Comparison of ENCODE assay signal across 16 cellular contexts in genomic region chr11:30788849-30789248, GRCh38.
"Had no signal": no experiment of that assay in that cellular context is flagged by ENCODE, and none has a peak within 500 bp of the region (broad histone marks: within the 10 kb centered on the region; RNA-seq: fewer than 3 reads in every experiment).

No MANE protein-coding gene starts in this region.

- H3K9ac ChIP-seq: neural progenitor cell had no signal

- H3K27ac Mint-ChIP-seq: activated naive CD8-positive, alpha-beta T cell; neural progenitor cell had no signal

- H3K27ac ChIP-seq: dorsolateral prefrontal cortex, esophagus squamous epithelium, heart right ventricle, left lung, neural progenitor cell, ovary, stomach had no signal

- H3K27me3 Mint-ChIP-seq: activated naive CD8-positive, alpha-beta T cell had no signal

- H3K27me3 ChIP-seq: dorsolateral prefrontal cortex, esophagus squamous epithelium, heart right ventricle, left lung, neural progenitor cell, ovary, stomach had no signal

- H3K4me1 Mint-ChIP-seq: neural progenitor cell had no signal

- H3K4me1 ChIP-seq: left lung, neural progenitor cell, stomach had no signal

- H3K4me2 ChIP-seq: neural progenitor cell had no signal

- H2AFZ ChIP-seq: neural progenitor cell had no signal

- H3K9me3 ChIP-seq: esophagus squamous epithelium, ovary, stomach had no signal

- H3K4me3 ChIP-seq: dorsolateral prefrontal cortex, esophagus squamous epithelium, heart right ventricle, left lung, neural progenitor cell, ovary, stomach had no signal

- H3K36me3 Mint-ChIP-seq: activated naive CD8-positive, alpha-beta T cell; neural progenitor cell had no signal

- H3K36me3 ChIP-seq: esophagus squamous epithelium, heart right ventricle, left lung, neural progenitor cell, ovary, stomach had no signal

- DNase-seq: activated CD4-positive, alpha-beta T cell treated with anti-CD3 and anti-CD28 coated beads, Interleukin-2, amount 50 U/mL, for 4 hours; activated CD4-positive, CD25-positive, alpha-beta regulatory T cell treated with anti-CD3 and anti-CD28 coated beads, Interleukin-2, amount 50 U/mL, for 72 hours; activated gamma-delta T cell; activated T-cell treated with anti-CD3 and anti-CD28 coated beads, Interleukin-2, amount 50 U/mL, for 48 hours; aorta; dorsolateral prefrontal cortex; esophagus squamous epithelium; heart right ventricle; islet precursor cell; left lung; mesendoderm; ovary; retina; stomach had no signal

- H3K4me3 Mint-ChIP-seq: activated naive CD8-positive, alpha-beta T cell; neural progenitor cell had no signal

- ATAC-seq: heart right ventricle had no signal
